ENCODE assay signal across 8 cellular contexts in the genomic region with DNA sequence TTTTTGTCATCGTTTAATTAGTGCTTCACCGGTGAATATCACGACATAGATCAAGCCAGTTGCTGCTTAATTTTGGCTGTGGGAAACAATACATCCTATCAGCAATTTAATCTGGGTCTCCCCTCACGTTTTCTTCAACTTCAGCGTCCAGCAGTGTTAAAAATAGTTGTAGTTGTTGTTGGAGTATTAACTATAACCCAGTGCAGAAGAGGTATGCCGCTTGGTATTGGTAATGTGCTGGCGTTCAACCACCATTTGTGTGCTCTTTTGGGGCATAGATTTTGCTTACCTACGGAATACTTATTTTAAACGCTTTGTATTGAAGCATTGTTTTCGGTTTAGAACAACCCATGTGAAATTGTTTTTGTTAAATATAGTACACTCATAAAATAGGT. TPM values are rescaled to one million over a fixed set of nuclear protein-coding genes. Genes with fewer than 3 reads are reported as not detected.
DNase-seq lines count a peak whose midpoint lies in the region; ATAC-seq and TF ChIP-seq lines count a peak whose summit lies in the region.

No MANE protein-coding gene starts in this region.

- peaks cover 20% of the 10 kb centered on the region for H3K4me1 ChIP-seq in HAP-1
- peaks cover 6 to 34% of the 10 kb centered on the region in 2 donors for H3K4me1 ChIP-seq in left lung
- peaks cover 16 to 25% of the 10 kb centered on the region in 2 donors for H3K4me1 ChIP-seq in thyroid gland

- POLR2A ChIA-PET in AG04449 (lab: Yijun Ruan, JAX) = no interaction called here

- CTCF ChIA-PET in AG04449 (lab: Yijun Ruan, JAX) = interaction anchor here (0.8 kb wide), 1 partner anchor 10 kb away, joined by 3 read pairs; no protein-coding TSS in a partner anchor

- H3K27me3 ChIP-seq in HAP-1 (ENCODE audit: low read depth) (no peaks in the 10 kb centered on the region), left lung (peaks cover 0 to 52% of the 10 kb centered on the region in 2 donors), thyroid gland (no peaks in the 10 kb centered on the region)

- no peaks in the 10 kb centered on the region for H3K36me3 ChIP-seq in HAP-1 (replicated peaks)
- no peaks in the 10 kb centered on the region for H3K36me3 ChIP-seq in left lung
- H3K36me3 ChIP-seq in thyroid gland = no peaks in the 10 kb centered on the region

- no peak for TF ChIP-seq CTCF in AG04449 (IDR thresholded peaks at IDR 0.05; ENCODE audit: insufficient read depth, low read length, missing control alignments)
- no peak for TF ChIP-seq CTCF in left lung (IDR thresholded peaks at IDR 0.05)
- no peak for TF ChIP-seq CTCF in thyroid gland (IDR thresholded peaks at IDR 0.05)

- DNase-seq in AG04449 (ENCODE audit: low read depth, low spot score) (no peak), HAP-1 (ENCODE audit: low spot score in 2 of 2) (no peak), left lung (no peak), thyroid gland (no peak), A172 (ENCODE audit: low spot score) (no peak), HuH-7.5 (ENCODE audit: low spot score) (no peak)

- 2% methylated on average over 10 of the region's 10 CpGs for WGBS in thyroid gland, 2 donors

- TF ChIP-seq POLR2A in thyroid gland (IDR thresholded peaks at IDR 0.05) = no peak

- H3K27ac ChIP-seq in angular gyrus (ENCODE audit: low read depth, low read length) = peak overlapping the region; percentile 22
- peak overlapping the region; percentile 93 to 95 for H3K27ac ChIP-seq in left lung
- peak overlapping the region in 2 of 3 donors; percentile 85 to 87 for H3K27ac ChIP-seq in thyroid gland

- H3K4me3 ChIP-seq in AG04449 (ENCODE audit: low read depth, low read length) (peak overlapping the region; percentile 77), HAP-1 (peak overlapping the region; percentile 56), left lung (peak overlapping the region; percentile 47 to 68), thyroid gland (replicated peaks in 1 of 3) (peak overlapping the region; percentile 48 to 60 (median 55))

- intact Hi-C loops in left lung (cut with DNase I) = no loop called here
- intact Hi-C loops in thyroid gland (cut with DNase I) = no loop called here

- H3K9me3 ChIP-seq in HAP-1 = no peaks in the 10 kb centered on the region
- H3K9me3 ChIP-seq in left lung = no peaks in the 10 kb centered on the region
- no peaks in the 10 kb centered on the region for H3K9me3 ChIP-seq in thyroid gland

- ATAC-seq in left lung (no peak), HG03025 (IDR thresholded peaks at IDR 0.05; ENCODE audit: low FRiP score, unreplicated experiment) (no peak)

- in situ Hi-C loops in HAP-1 (cut with MboI; ENCODE audit: low sequenced_read_pairs) = no loop called here

RNA-seq across cellular contexts. Expression of gene ACVR2A, which starts 0.8 kb away (rescaled TPM):
- 10 to 100 TPM; 17.8 to 21.1 TPM for total RNA-seq in left lung
- 10 to 100 TPM; 18.4 to 34.9 (median 24.8) TPM for total RNA-seq in thyroid gland
- 3.6 and 5.5 TPM in 2 replicates for total RNA-seq in A172 (2014; rRNA removed; shearing (Covaris generic))

Comparison
In these comparisons a context has a peak if more than half of its experiments do, and no peak if none do; other contexts are left out.
1. H3K27ac ChIP-seq: peak in every context shown above with its lines; median percentile 94 in left lung; 86 in thyroid gland; 22 in angular gyrus.